Comparison of ENCODE assay signal across 1 cellular context in the genomic region with DNA sequence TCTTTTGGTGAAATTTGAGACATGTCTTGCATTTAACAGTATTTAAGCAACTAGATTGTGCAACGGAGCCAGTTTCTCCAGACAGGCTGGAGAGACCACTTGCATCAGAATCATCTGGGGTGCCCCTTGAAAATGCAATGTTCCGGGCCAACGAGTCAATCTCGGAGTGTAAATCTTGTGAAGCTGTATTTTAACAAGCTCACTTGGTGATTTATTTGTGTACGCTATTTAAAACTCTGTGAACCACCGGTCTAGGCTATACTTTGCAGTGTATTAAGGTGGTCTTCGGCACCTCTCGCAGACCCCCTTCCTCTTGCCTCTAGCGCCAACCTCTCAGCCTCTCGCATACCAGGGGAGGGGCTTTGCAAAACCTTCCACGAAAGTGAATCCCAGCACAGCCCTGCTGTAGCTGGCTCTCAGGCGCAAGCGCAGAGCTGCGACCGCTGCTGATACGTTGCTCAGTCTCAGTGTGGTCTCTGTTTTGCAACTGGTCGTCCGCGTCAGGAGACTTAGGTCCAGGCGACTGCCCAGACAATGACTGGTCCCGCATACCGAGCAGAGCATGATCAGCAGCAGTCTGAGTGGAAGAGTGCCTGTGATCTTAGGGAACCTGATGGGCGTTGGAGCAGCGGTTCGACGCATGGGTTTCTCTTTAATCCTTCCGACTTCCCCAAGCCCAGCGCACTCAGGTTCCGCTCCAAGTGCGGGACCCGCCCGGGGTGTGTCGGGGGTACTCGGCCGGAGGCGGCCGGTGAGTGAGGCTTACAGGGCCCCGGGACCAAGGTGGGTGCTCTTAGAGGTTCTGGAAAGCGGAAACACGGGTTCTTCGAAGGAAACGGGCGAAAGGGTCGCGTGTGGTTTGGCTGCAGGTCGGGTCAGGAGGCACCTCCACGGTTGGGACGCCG.
TF ChIP-seq lines count a peak whose summit lies in the region.

ZNF391 (plus strand) TSS at position 467 of the 905 bp plus-strand sequence. CDS start 11,612 bp downstream, outside the sequence.

TF ChIP-seq in GM23338, 12 proteins besides CTCF, POLR2A, EP300 and RAD21 (continued from another document):
- TF ChIP-seq ZNF462 (CRISPR knock-in tag; IDR thresholded peaks at IDR 0.05) (no peak), POLR2AphosphoS5 (IDR thresholded peaks at IDR 0.05; ENCODE audit: low read depth) (peak; percentile 97), EZH2 (IDR thresholded peaks at IDR 0.05; ENCODE audit: low read depth, unreplicated experiment) (no peak), ZNF114 (CRISPR knock-in tag; IDR thresholded peaks at IDR 0.05) (no peak), CREB1 (CRISPR knock-in tag; IDR thresholded peaks at IDR 0.05; ENCODE audit: low read depth) (peak; percentile 69)
